In the genomic region with DNA sequence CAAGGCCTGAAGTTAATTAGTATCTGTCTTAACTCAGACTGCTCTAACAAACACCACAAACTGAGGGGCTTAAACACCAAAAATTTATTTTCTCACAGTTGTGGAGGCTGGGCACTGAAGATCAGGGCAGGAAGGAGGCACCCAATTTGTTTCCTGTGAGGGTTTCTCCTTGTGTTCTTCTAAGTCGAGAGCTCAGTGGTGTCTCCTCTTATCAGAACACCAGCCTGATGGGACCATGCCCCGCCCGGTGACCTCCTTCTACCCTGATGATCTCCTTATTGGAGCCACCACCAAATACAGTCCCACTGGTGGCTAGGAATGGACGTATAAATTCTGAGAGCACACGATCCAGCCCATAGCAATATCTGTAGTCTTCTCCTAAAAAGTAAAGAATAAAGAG, we compare ENCODE assay signal across 28 cellular contexts. TPM values are rescaled to one million over a fixed set of nuclear protein-coding genes. Genes with fewer than 3 reads are reported as not detected.
DNase-seq lines count a peak whose midpoint lies in the region; ATAC-seq and TF ChIP-seq lines count a peak whose summit lies in the region.
"Had no signal": no experiment of that assay in that cellular context is flagged by ENCODE, and none has a peak within 500 bp of the region (broad histone marks: within the 10 kb centered on the region; RNA-seq: fewer than 3 reads in every experiment).

No MANE protein-coding gene starts in this region.

- no peaks in the 10 kb centered on the region for H3K4me1 ChIP-seq in aorta (ENCODE audit: control insufficient read depth in 1 of 2, insufficient read depth in 2 of 2, low read length in 2 of 2)
- H3K4me1 ChIP-seq: BE2C, gastrocnemius medialis, uterus had no signal

- intact Hi-C loops in aorta (cut with DNase I) = no loop called here

- no peaks in the 10 kb centered on the region for H3K36me3 Mint-ChIP-seq in activated CD8-positive, alpha-beta T cell treated with anti-CD3 and anti-CD28 coated beads, Interleukin-2, amount 10 ng/mL, durations not matched to agents 7 days and 5 days (ENCODE audit: low read depth)
- H3K36me3 Mint-ChIP-seq in osteocyte (ENCODE audit: unreplicated experiment) = no peaks in the 10 kb centered on the region
- H3K36me3 Mint-ChIP-seq: stimulated activated naive B cell treated with anti-CD40 and anti-IgM and Interleukin-4, amounts not matched to agents 10 μg/mL and 1 μg/mL and 100 μg/mL, for 72 hours had no signal

- no peak for TF ChIP-seq CTCF in osteocyte (IDR thresholded peaks at IDR 0.05)

- POLR2A ChIA-PET in activated CD8-positive, alpha-beta T cell treated with anti-CD3 and anti-CD28 coated beads, Interleukin-2, amount 10 ng/mL, durations not matched to agents 7 days and 5 days (lab: Charles Lee) = interaction anchor here (1.0 kb wide), 1 partner anchor 21 kb away, joined by 3 read pairs; the partner anchor contains the start of gene TMEM18

- no peak overlapping the region for H3K27ac Mint-ChIP-seq in activated CD8-positive, alpha-beta T cell treated with anti-CD3 and anti-CD28 coated beads, Interleukin-2, amount 10 ng/mL, durations not matched to agents 7 days and 5 days
- H3K27ac Mint-ChIP-seq in osteocyte (ENCODE audit: unreplicated experiment) = no peak overlapping the region
- H3K27ac Mint-ChIP-seq: activated T-helper 2 cell treated with anti-CD3 and anti-CD28 coated beads, Interferon-gamma antibody, Interleukin-2, Interleukin-4, amounts not matched to agents 10 μg/mL and 5 μg/mL and 100 μg/mL, durations not matched to agents 14 hours and 24 hours and 36 hours; stimulated activated naive B cell treated with anti-CD40 and anti-IgM and Interleukin-4, amounts not matched to agents 10 μg/mL and 1 μg/mL and 100 μg/mL, for 72 hours had no signal

- DNase-seq in activated effector memory CD4-positive, alpha-beta T cell treated with anti-CD3 and anti-CD28 coated beads, Interleukin-2, amount 50 U/mL, for 16 hours = peak; percentile 57
- no peak for DNase-seq in activated effector memory CD4-positive, alpha-beta T cell treated with Interleukin-2 at 50 U/mL for 16 hours
- DNase-seq in Jurkat, Clone E6-1 (ENCODE audit: low read depth, low spot score) = peak; percentile 91
- peak; percentile 35 for DNase-seq in activated CD8-positive, alpha-beta T cell treated with anti-CD3 and anti-CD28 coated beads, Interleukin-2, amount 10 ng/mL, durations not matched to agents 7 days and 5 days
- DNase-seq in osteocyte (ENCODE audit: extremely low spot score, unreplicated experiment) (peak; percentile 46), MV-4-11 (lab: John Stamatoyannopoulos, UW) (no peak), aorta (no peak), SW 1271 (lab: John Stamatoyannopoulos, UW) (no peak)
- DNase-seq: amniotic stem cell; BE2C; cortex of kidney; gastrocnemius medialis; IMR-90; mesendoderm; NCI-H1417; NCI-H2081 treated with DMSO at 0.1 percent for 48 hours; NCI-H446; OCI-M1; right cardiac atrium; SK-N-SH; spleen; stimulated activated CD4-positive, alpha-beta T cell treated with anti-CD3 and anti-CD28 coated beads, Interleukin-2, amount 100 ng/mL, for 48 hours; stimulated activated naive B cell treated with anti-CD40 and anti-IgM and Interleukin-4, amounts not matched to agents 10 μg/mL and 1 μg/mL and 100 μg/mL, for 72 hours; T-helper 9 cell; uterus had no signal

- no peaks in the 10 kb centered on the region for H3K27me3 Mint-ChIP-seq in activated CD8-positive, alpha-beta T cell treated with anti-CD3 and anti-CD28 coated beads, Interleukin-2, amount 10 ng/mL, durations not matched to agents 7 days and 5 days (ENCODE audit: low read depth)
- H3K27me3 Mint-ChIP-seq in osteocyte (ENCODE audit: unreplicated experiment) = peaks cover 35% of the 10 kb centered on the region

- no peaks in the 10 kb centered on the region for H3K27me3 ChIP-seq in aorta (ENCODE audit: control insufficient read depth in 1 of 2, insufficient read depth in 2 of 2, low read length in 1 of 2)
- H3K27me3 ChIP-seq: BE2C, uterus had no signal

- ATAC-seq in activated CD8-positive, alpha-beta T cell treated with anti-CD3 and anti-CD28 coated beads, Interleukin-2, amount 10 ng/mL, durations not matched to agents 7 days and 5 days = peak; percentile 78
- ATAC-seq in aorta (ENCODE audit: low FRiP score) = no peak
- ATAC-seq: gastrocnemius medialis; HCT116; right cardiac atrium; stimulated activated naive B cell treated with anti-CD40 and anti-IgM and Interleukin-4, amounts not matched to agents 10 μg/mL and 1 μg/mL and 100 μg/mL, for 72 hours had no signal

- no peaks in the 10 kb centered on the region for H3K9me3 Mint-ChIP-seq in activated CD8-positive, alpha-beta T cell treated with anti-CD3 and anti-CD28 coated beads, Interleukin-2, amount 10 ng/mL, durations not matched to agents 7 days and 5 days (ENCODE audit: insufficient read depth)
- no peaks in the 10 kb centered on the region for H3K9me3 Mint-ChIP-seq in osteocyte (ENCODE audit: unreplicated experiment)
- H3K9me3 Mint-ChIP-seq: activated T-helper 2 cell treated with anti-CD3 and anti-CD28 coated beads, Interferon-gamma antibody, Interleukin-2, Interleukin-4, amounts not matched to agents 10 μg/mL and 5 μg/mL and 100 μg/mL, durations not matched to agents 14 hours and 24 hours and 36 hours; stimulated activated naive B cell treated with anti-CD40 and anti-IgM and Interleukin-4, amounts not matched to agents 10 μg/mL and 1 μg/mL and 100 μg/mL, for 72 hours had no signal

- CTCF ChIA-PET in activated CD8-positive, alpha-beta T cell treated with anti-CD3 and anti-CD28 coated beads, Interleukin-2, amount 10 ng/mL, durations not matched to agents 7 days and 5 days (lab: Charles Lee) = interaction anchor here (1.5 kb wide), 1 partner anchor 20 kb away, joined by 4 read pairs; no protein-coding TSS in a partner anchor

- peaks cover 41% of the 10 kb centered on the region for H3K4me1 Mint-ChIP-seq in activated CD8-positive, alpha-beta T cell treated with anti-CD3 and anti-CD28 coated beads, Interleukin-2, amount 10 ng/mL, durations not matched to agents 7 days and 5 days (ENCODE audit: low read depth)
- no peaks in the 10 kb centered on the region for H3K4me1 Mint-ChIP-seq in osteocyte (ENCODE audit: unreplicated experiment)

- H3K4me3 ChIP-seq in Jurkat, Clone E6-1 (ENCODE audit: low read length) = peak overlapping the region; percentile 15; the same call in 1 of the 2 replicates
- H3K4me3 ChIP-seq in aorta (ENCODE audit: low read length in 2 of 2) = no peak overlapping the region
- H3K4me3 ChIP-seq: gastrocnemius medialis, hepatocyte, spleen, uterus had no signal

- H3K9me3 ChIP-seq in aorta (ENCODE audit: control insufficient read depth, low read length) = no peaks in the 10 kb centered on the region
- H3K9me3 ChIP-seq: BE2C, gastrocnemius medialis, SK-N-SH, spleen, uterus had no signal

- WGBS in aorta, 2 donors = 88 to 93% methylated on average over 5 of the region's 5 CpGs

- no peak overlapping the region for H3K27ac ChIP-seq in aorta (ENCODE audit: low read depth in 1 of 2, low read length in 2 of 2)
- H3K27ac ChIP-seq: gastrocnemius medialis, hepatocyte, spleen, uterus had no signal

- no peaks in the 10 kb centered on the region for H3K36me3 ChIP-seq in aorta (ENCODE audit: control insufficient read depth in 1 of 2, insufficient read depth in 2 of 2, low read length in 1 of 2)
- H3K36me3 ChIP-seq: BE2C, gastrocnemius medialis, spleen, uterus had no signal

- no peak overlapping the region for H3K4me3 Mint-ChIP-seq in activated CD8-positive, alpha-beta T cell treated with anti-CD3 and anti-CD28 coated beads, Interleukin-2, amount 10 ng/mL, durations not matched to agents 7 days and 5 days
- no peak overlapping the region for H3K4me3 Mint-ChIP-seq in osteocyte (ENCODE audit: unreplicated experiment)
- H3K4me3 Mint-ChIP-seq: stimulated activated naive B cell treated with anti-CD40 and anti-IgM and Interleukin-4, amounts not matched to agents 10 μg/mL and 1 μg/mL and 100 μg/mL, for 72 hours had no signal

RNA-seq across cellular contexts. Expression of gene TMEM18, which starts 20.5 kb away (rescaled TPM):
- polyA plus RNA-seq in Jurkat, Clone E6-1 (2012; ENCODE audit: insufficient read depth, insufficient read length) = 110 TPM
- total RNA-seq in activated CD8-positive, alpha-beta T cell treated with anti-CD3 and anti-CD28 coated beads, Interleukin-2, amount 10 ng/mL, durations not matched to agents 7 days and 5 days = 10 to 100 TPM; 31.1 to 32.0 TPM
- 28.0 and 32.8 TPM in 2 replicates for total RNA-seq in osteocyte
- 10 to 100 TPM; 21.5 to 22.4 TPM for total RNA-seq in aorta
- polyA plus RNA-seq in aorta = 10 to 100 TPM; 17.8 to 26.2 TPM

Comparison
In these comparisons a context has a peak if more than half of its experiments do, and no peak if none do; other contexts are left out.
1. DNase-seq: peak in activated effector memory CD4-positive, alpha-beta T cell treated with anti-CD3 and anti-CD28 coated beads, Interleukin-2, amount 50 U/mL, for 16 hours (single experiment), Jurkat, Clone E6-1 (single experiment), activated CD8-positive, alpha-beta T cell treated with anti-CD3 and anti-CD28 coated beads, Interleukin-2, amount 10 ng/mL, durations not matched to agents 7 days and 5 days (single experiment) and osteocyte (single experiment); none in activated effector memory CD4-positive, alpha-beta T cell treated with Interleukin-2 at 50 U/mL for 16 hours (single experiment), MV-4-11 (single experiment), aorta (0 of 2) and SW 1271 (0 of 2).